ENCODE assay signal across 38 cellular contexts in the genomic region with DNA sequence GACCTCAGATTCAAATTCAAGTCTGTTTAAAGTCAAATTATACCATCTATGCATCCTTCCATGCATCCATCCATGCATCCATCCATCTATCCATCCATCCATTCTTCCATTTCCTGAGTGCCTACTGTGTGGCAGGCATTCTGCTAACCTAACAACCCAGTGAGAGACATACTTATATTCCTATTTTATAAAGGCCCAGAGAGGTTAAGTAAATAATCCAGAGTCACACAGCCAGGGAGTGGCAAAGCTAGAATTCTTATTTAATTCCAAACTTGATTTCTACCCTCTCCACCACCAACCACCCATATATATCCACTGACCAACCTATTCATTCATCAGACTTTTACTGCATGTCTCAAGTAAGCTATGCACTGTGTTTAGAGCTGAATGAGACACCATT. TPM values are rescaled to one million over a fixed set of nuclear protein-coding genes. Genes with fewer than 3 reads are reported as not detected.
"Had no signal": no experiment of that assay in that cellular context is flagged by ENCODE, and none has a peak within 500 bp of the region (broad histone marks: within the 10 kb centered on the region; RNA-seq: fewer than 3 reads in every experiment).

No MANE protein-coding gene starts in this region.

- DNase-seq: activated B cell treated with CpG ODN at 0.5 μM for 24 hours; activated CD4-positive, alpha-beta memory T cell treated with anti-CD3 and anti-CD28 coated beads for 36 hours; activated CD4-positive, alpha-beta T cell treated with anti-CD3 and anti-CD28 coated beads for 4 hours; activated CD4-positive, alpha-beta T cell treated with anti-CD3 and anti-CD28 coated beads, Interleukin-2, amount 10 ng/mL, durations not matched to agents 24 days and 14 days; activated CD4-positive, alpha-beta T cell treated with anti-CD3 and anti-CD28 coated beads, Interleukin-2, amount 50 U/mL, for 1 hour; activated CD4-positive, alpha-beta T cell treated with anti-CD3 and anti-CD28 coated beads, Interleukin-2, amount 50 U/mL, for 4 hours; activated CD4-positive, CD25-positive, alpha-beta regulatory T cell treated with anti-CD3 and anti-CD28 coated beads, Interleukin-2, amount 50 U/mL, for 72 hours; activated CD8-positive, alpha-beta memory T cell treated with anti-CD3 and anti-CD28 coated beads, Interleukin-2, amount 50 U/mL, for 4 hours; activated CD8-positive, alpha-beta T cell treated with anti-CD3 and anti-CD28 coated beads for 36 hours; activated effector memory CD4-positive, alpha-beta T cell treated with anti-CD3 and anti-CD28 coated beads, Interleukin-2, amount 50 U/mL, for 16 hours; activated gamma-delta T cell treated with Interleukin-2 at 50 U/mL for 16 hours; activated naive CD4-positive, alpha-beta T cell; activated naive CD4-positive, alpha-beta T cell treated with anti-CD3 and anti-CD28 coated beads for 36 hours; activated naive CD4-positive, alpha-beta T cell treated with anti-CD3 and anti-CD28 coated beads, Interleukin-2, amount 50 U/mL, for 16 hours; activated naive CD8-positive, alpha-beta T cell treated with anti-CD3 and anti-CD28 coated beads for 36 hours; activated T-cell treated with anti-CD3 and anti-CD28 coated beads for 4 hours; activated T-cell treated with anti-CD3 and anti-CD28 coated beads, Interleukin-2, amount 50 U/mL, for 1 hour; activated T-cell treated with anti-CD3 and anti-CD28 coated beads, Interleukin-2, amount 50 U/mL, for 4 hours; activated T-cell treated with anti-CD3 and anti-CD28 coated beads, Interleukin-2, amount 50 U/mL, for 72 hours; adrenal gland; amniotic stem cell; aorta; body of pancreas; brain microvascular endothelial cell; central memory CD4-positive, alpha-beta T cell; T-helper 1 cell; T-helper 2 cell; T-helper 9 cell had no signal

- H3K27me3 ChIP-seq: adrenal gland, body of pancreas, breast epithelium had no signal

- H3K36me3 ChIP-seq: adrenal gland, brain microvascular endothelial cell, breast epithelium had no signal

- H3K4me1 ChIP-seq: adrenal gland, body of pancreas had no signal

- H3K4me3 ChIP-seq: adrenal gland, body of pancreas, breast epithelium had no signal

- ATAC-seq: activated CD8-positive, alpha-beta T cell treated with anti-CD3 and anti-CD28 coated beads for 36 hours; activated naive CD4-positive, alpha-beta T cell treated with anti-CD3 and anti-CD28 coated beads, Interleukin-2, amount 50 U/mL, for 72 hours; activated T-cell treated with anti-CD3 and anti-CD28 coated beads, Interleukin-2, amount 50 U/mL, for 4 hours; activated T-cell treated with anti-CD3 and anti-CD28 coated beads, Interleukin-2, amount 50 U/mL, for 72 hours; activated T-helper 17 cell treated with anti-CD3 and anti-CD28 coated beads, Interleukin-2, amount 50 U/mL, for 72 hours; body of pancreas had no signal

- H3K9me3 ChIP-seq: adrenal gland, body of pancreas, breast epithelium had no signal

- H3K27ac ChIP-seq: adrenal gland, body of pancreas, brain microvascular endothelial cell, breast epithelium, VCaP had no signal

- FAIRE-seq: astrocyte, TTC549 had no signal

RNA-seq across cellular contexts. Expression of a gene that starts 53.8 kb away (rescaled TPM):
- total RNA-seq: activated B cell treated with CpG ODN at 0.5 μM for 24 hours; activated CD4-positive, alpha-beta memory T cell treated with anti-CD3 and anti-CD28 coated beads for 36 hours; activated CD4-positive, alpha-beta T cell treated with anti-CD3 and anti-CD28 coated beads, Interleukin-2, amount 10 ng/mL, durations not matched to agents 24 days and 14 days; activated CD8-positive, alpha-beta memory T cell treated with anti-CD3 and anti-CD28 coated beads for 36 hours; activated CD8-positive, alpha-beta T cell treated with anti-CD3 and anti-CD28 coated beads for 36 hours; activated naive CD4-positive, alpha-beta T cell treated with anti-CD3 and anti-CD28 coated beads for 36 hours; activated naive CD4-positive, alpha-beta T cell treated with anti-CD3 and anti-CD28 coated beads, Interleukin-2, amount 50 U/mL, for 72 hours; activated naive CD8-positive, alpha-beta T cell treated with anti-CD3 and anti-CD28 coated beads for 36 hours; activated T-cell treated with anti-CD3 and anti-CD28 coated beads, Interleukin-2, amount 50 U/mL, for 4 hours; activated T-cell treated with anti-CD3 and anti-CD28 coated beads, Interleukin-2, amount 50 U/mL, for 72 hours; activated T-helper 1 cell treated with anti-CD3 and anti-CD28 coated beads, Interleukin-12 subunit alpha, Interleukin-12 subunit beta, Interleukin-2, Interleukin-4 antibody, amounts not matched to agents 30 ng/mL and 10 ng/mL and 1 ng/mL, durations not matched to agents 14 hours and 24 hours and 36 hours; activated T-helper 17 cell treated with anti-CD3 and anti-CD28 coated beads, Interleukin-2, amount 50 U/mL, for 72 hours; aorta; astrocyte; body of pancreas; breast epithelium; cardiac septum; cerebellum had no signal
